Comparison of ENCODE assay signal across 1 cellular context in genomic region chr11:69409812-69410645, GRCh38.
TF ChIP-seq lines count a peak whose summit lies in the region.

No MANE protein-coding gene starts in this region.

TF ChIP-seq in K562, 482 proteins besides CTCF, POLR2A, EP300 and RAD21 (continued from another document and continues in another):
- TF ChIP-seq ZMIZ1 (IDR thresholded peaks at IDR 0.05; ENCODE audit: low read depth in 2 of 2, low read length in 2 of 2) (peak in 1 of 2 experiments; percentile 44; a peak in 1 of 4 replicates), CBFA2T2 (conservative IDR thresholded peaks at IDR 0.05) (peak; percentile 78), E4F1 (CRISPR knock-in tag; IDR thresholded peaks at IDR 0.05; ENCODE audit: borderline replicate concordance) (no peak), GABPA (tag; conservative IDR thresholded peaks at IDR 0.05; ENCODE audit: low read depth) (peak; percentile 42), LEF1 (IDR thresholded peaks at IDR 0.05) (0 out of 2 replicates have a peak, but pooled peaks have one; percentile 54), RNF2 (IDR thresholded peaks at IDR 0.05) (peak; percentile 95), TFAP4 (CRISPR knock-in tag; IDR thresholded peaks at IDR 0.05; ENCODE audit: borderline replicate concordance) (peak; percentile 25; the same call in 1 of the 2 replicates), KDM1A (IDR thresholded peaks at IDR 0.05) (peak; percentile 77 to 84), ZNF592 (IDR thresholded peaks at IDR 0.05) (peak; percentile 61), EZH2 (IDR thresholded peaks at IDR 0.05; ENCODE audit: borderline replicate concordance, low read depth, low read length) (no peak), FOXA3 (CRISPR knock-in tag; conservative IDR thresholded peaks at IDR 0.05 in 1 of 2, IDR thresholded peaks at IDR 0.05 in 1 of 2) (0 out of 4 replicates have a peak, but pooled peaks of 1 of the 2 experiments have one; percentile 53), ZNF551 (CRISPR knock-in tag; IDR thresholded peaks at IDR 0.05) (no peak), SP1 (CRISPR knock-in tag; IDR thresholded peaks at IDR 0.05) (0 out of 2 replicates have a peak, but pooled peaks have one; percentile 14), ILF3 (IDR thresholded peaks at IDR 0.05; ENCODE audit: borderline replicate concordance) (no peak), AFF1 (IDR thresholded peaks at IDR 0.05; ENCODE audit: low read depth in 1 of 2, partially characterized antibody in 2 of 2) (peak in 1 of 2 experiments; percentile 52), UBTF (IDR thresholded peaks at IDR 0.05; ENCODE audit: borderline replicate concordance in 1 of 2, low read depth in 2 of 2, low read length in 2 of 2) (0 out of 4 replicates have a peak, but pooled peaks of 1 of the 2 experiments have one; percentile 63), ZBTB7A (IDR thresholded peaks at IDR 0.05; ENCODE audit: borderline replicate concordance, control insufficient read depth, low read depth, low read length) (peak; percentile 44; the same call in 1 of the 2 replicates), PRDM10 (IDR thresholded peaks at IDR 0.05; ENCODE audit: partially characterized antibody) (peak; percentile 54), EGR1 (conservative IDR thresholded peaks at IDR 0.05) (0 out of 2 replicates have a peak, but pooled peaks have one; percentile 58), CGGBP1 (CRISPR knock-in tag; IDR thresholded peaks at IDR 0.05) (no peak), ZNF24 (IDR thresholded peaks at IDR 0.05) (peak; percentile 100), NFXL1 (CRISPR knock-in tag; IDR thresholded peaks at IDR 0.05) (no peak), TAF1 (IDR thresholded peaks at IDR 0.05; ENCODE audit: control insufficient read depth, extremely low read depth, insufficient read depth, low read length, severe bottlenecking) (peak; percentile 56), RBFOX2 (IDR thresholded peaks at IDR 0.05; ENCODE audit: low read depth, low read length) (peak; percentile 51), CCNT2 (IDR thresholded peaks at IDR 0.05; ENCODE audit: borderline replicate concordance, extremely low read depth, insufficient read length, low read depth, low read length) (peak; percentile 55), WHSC1 (IDR thresholded peaks at IDR 0.05; ENCODE audit: low read length) (no peak), SOX6 (IDR thresholded peaks at IDR 0.05) (peak; percentile 71; the same call in 1 of the 2 replicates), ZBTB2 (IDR thresholded peaks at IDR 0.05) (peak; percentile 80), HDAC1 (IDR thresholded peaks at IDR 0.05) (peak; percentile 61 to 80; a peak in 2 of 4 replicates), SMAD1 (IDR thresholded peaks at IDR 0.05; ENCODE audit: low read depth, low read length, partially characterized antibody) (peak; percentile 49)
